Comparison of ENCODE assay signal across 17 cellular contexts in the genomic region with DNA sequence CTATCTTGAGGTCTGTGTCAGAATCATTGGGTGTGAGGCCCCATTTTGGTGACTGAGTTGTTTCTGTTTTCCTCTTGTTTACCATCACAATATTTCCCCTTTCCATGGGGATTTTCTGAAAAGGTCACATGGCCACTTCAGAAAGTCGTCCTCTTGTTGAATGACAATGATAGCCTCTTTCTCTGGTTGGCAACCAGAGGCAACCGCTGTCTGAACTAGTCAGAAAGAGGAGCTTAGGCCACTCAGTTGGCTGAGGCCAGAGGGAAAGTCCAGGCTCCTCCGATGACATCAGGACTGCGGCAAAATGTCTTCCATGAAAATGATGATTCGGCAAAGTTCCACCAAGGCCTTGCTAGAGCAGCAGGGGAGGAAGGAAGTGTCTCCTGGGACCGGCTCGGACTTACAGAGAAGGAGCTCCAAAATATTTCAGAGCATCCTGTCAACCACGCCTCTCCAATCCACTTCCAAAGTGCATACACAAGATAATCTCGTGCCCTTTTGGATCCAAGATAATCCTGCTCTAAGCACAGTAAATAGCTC. TPM values are rescaled to one million over a fixed set of nuclear protein-coding genes. Genes with fewer than 3 reads are reported as not detected.
DNase-seq lines count a peak whose midpoint lies in the region; ATAC-seq, FAIRE-seq and TF ChIP-seq lines count a peak whose summit lies in the region.
"Had no signal": no experiment of that assay in that cellular context is flagged by ENCODE, and none has a peak within 500 bp of the region (broad histone marks: within the 10 kb centered on the region; RNA-seq: fewer than 3 reads in every experiment).

No MANE protein-coding gene starts in this region.

- peak; percentile 25 for ATAC-seq in gastroesophageal sphincter
- peak; percentile 69 for ATAC-seq in naive thymus-derived CD4-positive, alpha-beta T cell
- ATAC-seq: T-helper 17 cell had no signal

- H3K27me3 Mint-ChIP-seq in naive thymus-derived CD4-positive, alpha-beta T cell = no peaks in the 10 kb centered on the region

- intact Hi-C loops in naive thymus-derived CD4-positive, alpha-beta T cell (cut with micrococcal nuclease) = no loop called here
- intact Hi-C loops in posterior vena cava (cut with DNase I) = no loop called here

- POLR2A ChIA-PET in naive thymus-derived CD4-positive, alpha-beta T cell (lab: Charles Lee) = no interaction called here

- H3K27ac ChIP-seq in HUES64 (ENCODE audit: low read depth, low read length) (peak overlapping the region; percentile 50; the same call in 1 of the 2 replicates), gastroesophageal sphincter (no peak overlapping the region)
- H3K27ac ChIP-seq in naive thymus-derived CD4-positive, alpha-beta T cell (ENCODE audit: low read depth, low read length) = no peak overlapping the region
- H3K27ac ChIP-seq: C4-2B had no signal

- H3K4me1 ChIP-seq in HUES64 (ENCODE audit: insufficient read depth, low read length) (peaks cover 23% of the 10 kb centered on the region), gastroesophageal sphincter (no peaks in the 10 kb centered on the region)
- H3K4me1 ChIP-seq in naive thymus-derived CD4-positive, alpha-beta T cell (ENCODE audit: control insufficient read depth in 2 of 2, insufficient read depth in 2 of 2, low read length in 2 of 2) = no peaks in the 10 kb centered on the region

- CTCF ChIA-PET in naive thymus-derived CD4-positive, alpha-beta T cell (lab: Charles Lee) = interaction anchor here (0.6 kb wide), 1 partner anchor 11 kb away, joined by 3 read pairs; no protein-coding TSS in a partner anchor

- TF ChIP-seq EP300 in gastroesophageal sphincter (IDR thresholded peaks at IDR 0.05) = no peak

- peaks cover 0 to 4% (median 0%) of the 10 kb centered on the region in 7 donors for H3K4me1 Mint-ChIP-seq in naive thymus-derived CD4-positive, alpha-beta T cell
- H3K4me1 Mint-ChIP-seq: T-helper 17 cell had no signal

- no peak overlapping the region for H3K4me3 Mint-ChIP-seq in naive thymus-derived CD4-positive, alpha-beta T cell
- H3K4me3 Mint-ChIP-seq: T-helper 17 cell had no signal

- H3K9ac ChIP-seq in HUES64 (ENCODE audit: low read depth, low read length) = peak overlapping the region; percentile 16; the same call in 1 of the 2 replicates

- no peaks in the 10 kb centered on the region for H3K36me3 Mint-ChIP-seq in naive thymus-derived CD4-positive, alpha-beta T cell

- H3K27me3 ChIP-seq in HUES64 (ENCODE audit: insufficient read depth, low read length) (no peaks in the 10 kb centered on the region), gastroesophageal sphincter (no peaks in the 10 kb centered on the region)
- H3K27me3 ChIP-seq in naive thymus-derived CD4-positive, alpha-beta T cell (ENCODE audit: control insufficient read depth in 2 of 2, insufficient read depth in 2 of 2, low read length in 2 of 2) = no peaks in the 10 kb centered on the region

- H3K27ac Mint-ChIP-seq in naive thymus-derived CD4-positive, alpha-beta T cell = no peak overlapping the region
- H3K27ac Mint-ChIP-seq: T-helper 17 cell had no signal

- TF ChIP-seq POLR2A in gastroesophageal sphincter (IDR thresholded peaks at IDR 0.05) (no peak), H54 (IDR thresholded peaks at IDR 0.05; ENCODE audit: low read depth, low read length) (no peak)

- H3K9me3 ChIP-seq in HUES64 (ENCODE audit: insufficient read depth, low read depth, low read length) (no peaks in the 10 kb centered on the region), gastroesophageal sphincter (no peaks in the 10 kb centered on the region)
- H3K9me3 ChIP-seq in naive thymus-derived CD4-positive, alpha-beta T cell (ENCODE audit: control insufficient read depth in 2 of 3, low read length in 3 of 3) = no peaks in the 10 kb centered on the region

- H3K9me3 Mint-ChIP-seq in naive thymus-derived CD4-positive, alpha-beta T cell = no peaks in the 10 kb centered on the region

- DNase-seq in CD1c-positive myeloid dendritic cell (ENCODE audit: extremely low spot score) = peak; percentile 87
- no peak for DNase-seq in naive thymus-derived CD4-positive, alpha-beta T cell
- DNase-seq in effector CD4-positive, alpha-beta T cell = no peak
- no peak for DNase-seq in HCEC 1CT
- no peak for DNase-seq in posterior vena cava (ENCODE audit: low spot score)
- no peak for DNase-seq in H54 (ENCODE audit: insufficient read length, low spot score)
- DNase-seq: activated CD4-positive, CD25-positive, alpha-beta regulatory T cell treated with anti-CD3 and anti-CD28 coated beads, Interleukin-2, amount 50 U/mL, for 72 hours; activated effector memory CD4-positive, alpha-beta T cell treated with Interleukin-2 at 50 U/mL for 16 hours; caudate nucleus; DMS79; NCI-H146; T-helper 17 cell had no signal

- H3K36me3 ChIP-seq in HUES64 (ENCODE audit: insufficient read depth, low read length) (no peaks in the 10 kb centered on the region), gastroesophageal sphincter (no peaks in the 10 kb centered on the region)
- H3K36me3 ChIP-seq in naive thymus-derived CD4-positive, alpha-beta T cell (ENCODE audit: control insufficient read depth in 2 of 3, insufficient read depth in 3 of 3, low read length in 3 of 3) = no peaks in the 10 kb centered on the region

- 78% methylated on average over 9 of the region's 9 CpGs for WGBS in HUES64
- WGBS in gastroesophageal sphincter (ENCODE audit: low coverage in 1 of 2), 2 donors = 41 to 77% methylated on average over 5 to 8 of the region's 9 CpGs

- FAIRE-seq in H54 (lab: Jason Lieb, UNC) = no peak
- FAIRE-seq: HTR-8/SVneo had no signal

- no peak for TF ChIP-seq CTCF in gastroesophageal sphincter (IDR thresholded peaks at IDR 0.05)

- H3K4me3 ChIP-seq in HUES64 (ENCODE audit: low read length) = no peak overlapping the region
- H3K4me3 ChIP-seq in gastroesophageal sphincter = no peak overlapping the region
- no peak overlapping the region for H3K4me3 ChIP-seq in naive thymus-derived CD4-positive, alpha-beta T cell (ENCODE audit: low read length)
- H3K4me3 ChIP-seq: skin epidermis had no signal

RNA-seq across cellular contexts. Expression of a gene that starts 19.1 kb away (rescaled TPM):
- polyA plus RNA-seq in HUES64 (2013, experiment 1 of 2) = 37.5 TPM
- polyA plus RNA-seq in HUES64 (2013, experiment 2 of 2) = 33.2 TPM
- 10 to 100 TPM in 3 of 4 donors, 1 to 10 TPM in 1; 9.1 to 36.9 (median 26.4) TPM for total RNA-seq in gastroesophageal sphincter
- 10 to 100 TPM in 1 of 5 experiments, 1 to 10 TPM in 4; 1.8 to 47.2 (median 2.6) TPM for total RNA-seq in naive thymus-derived CD4-positive, alpha-beta T cell
- polyA plus RNA-seq in naive thymus-derived CD4-positive, alpha-beta T cell = under 1 TPM; 0.17 to 0.91 TPM
- 10 to 100 TPM; 12.5 to 22.6 TPM for total RNA-seq in posterior vena cava
